In genomic region chr7:18806177-18806576, GRCh38 we compare ENCODE assay signal across 30 cellular contexts.
"Had no signal": no experiment of that assay in that cellular context is flagged by ENCODE, and none has a peak within 500 bp of the region (broad histone marks: within the 10 kb centered on the region; RNA-seq: fewer than 3 reads in every experiment).

No MANE protein-coding gene starts in this region.

- H3K36me3 Mint-ChIP-seq: activated naive CD4-positive, alpha-beta T cell treated with anti-CD3 and anti-CD28 coated beads, Interleukin-2, amount 50 U/mL, for 24 hours had no signal

- DNase-seq: activated CD4-positive, alpha-beta T cell treated with anti-CD3 and anti-CD28 coated beads, Interleukin-2, amount 10 ng/mL, durations not matched to agents 24 days and 14 days; activated CD4-positive, alpha-beta T cell treated with anti-CD3 and anti-CD28 coated beads, Interleukin-2, amount 50 U/mL, for 48 hours; activated CD8-positive, alpha-beta T cell treated with anti-CD3 and anti-CD28 coated beads, Interleukin-2, amount 10 ng/mL, durations not matched to agents 7 days and 5 days; activated gamma-delta T cell; activated naive CD4-positive, alpha-beta T cell treated with Interleukin-2 at 50 U/mL for 16 hours; activated T-cell treated with anti-CD3 and anti-CD28 coated beads, Interleukin-2, amount 50 U/mL, for 24 hours; aorta; brain microvascular endothelial cell; central memory CD4-positive, alpha-beta T cell; Kasumi-1; KG1; MG63; NCI-H1048; NCI-H1436 treated with DMSO at 0.1 percent for 48 hours; NCI-H1694 treated with DMSO at 0.1 percent for 48 hours; NCI-H2029; NCI-H345; NCI-H526; NCI-H748 treated with DMSO at 0.1 percent for 48 hours; NK-92 treated with Interleukin-12 subunit alpha and Interleukin-12 subunit beta, amount 100 ng/mL, for 24 hours; PC-9; SIG-M5; SW 1271; T1000; WERI-Rb-1 had no signal

- H3K36me3 ChIP-seq: brain microvascular endothelial cell, MG63, WERI-Rb-1 had no signal

- FAIRE-seq: RCC 7860 had no signal

- H3K4me3 ChIP-seq: MG63, PC-9 had no signal

- H3K9me3 ChIP-seq: MG63 had no signal

- ATAC-seq: activated CD8-positive, alpha-beta T cell treated with anti-CD3 and anti-CD28 coated beads, Interleukin-2, amount 10 ng/mL, durations not matched to agents 7 days and 5 days; Right ventricle myocardium inferior had no signal

- H3K9me3 Mint-ChIP-seq: activated CD4-positive, alpha-beta T cell treated with anti-CD3 and anti-CD28 coated beads, Interleukin-2, amount 10 ng/mL, durations not matched to agents 24 days and 14 days; activated naive CD4-positive, alpha-beta T cell treated with anti-CD3 and anti-CD28 coated beads, Interleukin-2, amount 50 U/mL, for 24 hours; activated T-cell treated with anti-CD3 and anti-CD28 coated beads, Interleukin-2, amount 50 U/mL, for 24 hours had no signal

- H3K4me2 ChIP-seq: PC-9 had no signal

- H3K27me3 ChIP-seq: brain microvascular endothelial cell, MG63 had no signal

- H3K27ac ChIP-seq: brain microvascular endothelial cell, PC-9, RWPE1, WERI-Rb-1 had no signal

- H3K27ac Mint-ChIP-seq: activated CD4-positive, alpha-beta T cell treated with anti-CD3 and anti-CD28 coated beads, Interleukin-2, amount 10 ng/mL, durations not matched to agents 24 days and 14 days; activated CD8-positive, alpha-beta T cell treated with anti-CD3 and anti-CD28 coated beads, Interleukin-2, amount 10 ng/mL, durations not matched to agents 7 days and 5 days; activated naive CD4-positive, alpha-beta T cell treated with anti-CD3 and anti-CD28 coated beads, Interleukin-2, amount 50 U/mL, for 24 hours; activated T-cell treated with anti-CD3 and anti-CD28 coated beads, Interleukin-2, amount 50 U/mL, for 24 hours; activated T-helper 2 cell treated with anti-CD3 and anti-CD28 coated beads, Interferon-gamma antibody, Interleukin-2, Interleukin-4, amounts not matched to agents 10 μg/mL and 5 μg/mL and 100 μg/mL, durations not matched to agents 14 hours and 24 hours and 36 hours had no signal
